8 cellular contexts compared by ENCODE assay signal in genomic region chr19:45632468-45633196, GRCh38.
DNase-seq lines count a peak whose midpoint lies in the region; ATAC-seq and TF ChIP-seq lines count a peak whose summit lies in the region.

No MANE protein-coding gene starts in this region.

- H3K4me3 ChIP-seq in HEK293 (ENCODE audit: low read depth, low read length) (no peak overlapping the region), astrocyte of the spinal cord (ENCODE audit: low read depth, low read length) (no peak overlapping the region)

- TF ChIP-seq CTCF in HEK293 (tag by site-specific recombination; IDR thresholded peaks at IDR 0.05) = no peak
- TF ChIP-seq CTCF in astrocyte of the spinal cord (IDR thresholded peaks at IDR 0.05; ENCODE audit: low read depth, low read length) = no peak

- no peak overlapping the region for H3K27ac ChIP-seq in HEK293 (ENCODE audit: extremely low read depth, low read depth, low read length)

- POLR2A ChIA-PET in HEK293 (lab: Yijun Ruan, JAX) = interaction anchor here (0.7 to 3.5 kb wide), 4 partner anchors 9 to 1029 kb away, joined by 3 to 38 read pairs (median 12); no protein-coding TSS in a partner anchor

- peaks cover 14 to 15% of the 10 kb centered on the region in 2 experiments; a peak in 2 of 3 replicates for H3K36me3 ChIP-seq in HEK293 (ENCODE audit: control insufficient read depth in 2 of 2, insufficient read depth in 1 of 2, low read length in 2 of 2)

- H3K9me3 ChIP-seq in HEK293 (ENCODE audit: control insufficient read depth, insufficient read depth, low read depth, low read length) = no peaks in the 10 kb centered on the region

- CTCF ChIA-PET in HEK293 (lab: Yijun Ruan, JAX) = interaction anchor here (0.7 to 4.0 kb wide), 3 partner anchors 9 to 165 kb away, joined by 3 to 52 read pairs (median 7); partner anchors contain the start of genes EML2 and FOSB

- peaks cover 13% of the 10 kb centered on the region for H3K4me1 ChIP-seq in HEK293 (ENCODE audit: control insufficient read depth, insufficient read depth, low read length)

- DNase-seq in AG08395 (ENCODE audit: low spot score) = peak; percentile 99
- DNase-seq in SHP77 (lab: John Stamatoyannopoulos, UW) = peak; percentile 23 to 46
- DNase-seq in astrocyte of the spinal cord (ENCODE audit: low read depth, low spot score) = peak; percentile 89
- DNase-seq in hypothalamus (lab: John Stamatoyannopoulos, UW) = peak in 26 of 51 donors; percentile 0 to 67 (median 24)
- DNase-seq in stimulated activated CD4-positive, alpha-beta T cell treated with anti-CD3 and anti-CD28 coated beads, Interleukin-1b, Interleukin-23, amount 100 ng/mL, for 24 hours (ENCODE audit: low read depth in 4 of 4, low spot score in 1 of 4) = peak in 3 of 4 experiments; percentile 33 to 50 (median 46)

- in situ Hi-C loops in astrocyte of the spinal cord (cut with HindIII; ENCODE audit: low sequenced_read_pairs) = no loop called here

- ATAC-seq in HG03432 (IDR thresholded peaks at IDR 0.05; ENCODE audit: unreplicated experiment) (no peak), HG03139 (IDR thresholded peaks at IDR 0.05; ENCODE audit: unreplicated experiment) (no peak)

TF ChIP-seq in HEK293, 187 proteins besides CTCF, POLR2A, EP300 and RAD21 (continues in another document):
- TF ChIP-seq, protein P1, sequence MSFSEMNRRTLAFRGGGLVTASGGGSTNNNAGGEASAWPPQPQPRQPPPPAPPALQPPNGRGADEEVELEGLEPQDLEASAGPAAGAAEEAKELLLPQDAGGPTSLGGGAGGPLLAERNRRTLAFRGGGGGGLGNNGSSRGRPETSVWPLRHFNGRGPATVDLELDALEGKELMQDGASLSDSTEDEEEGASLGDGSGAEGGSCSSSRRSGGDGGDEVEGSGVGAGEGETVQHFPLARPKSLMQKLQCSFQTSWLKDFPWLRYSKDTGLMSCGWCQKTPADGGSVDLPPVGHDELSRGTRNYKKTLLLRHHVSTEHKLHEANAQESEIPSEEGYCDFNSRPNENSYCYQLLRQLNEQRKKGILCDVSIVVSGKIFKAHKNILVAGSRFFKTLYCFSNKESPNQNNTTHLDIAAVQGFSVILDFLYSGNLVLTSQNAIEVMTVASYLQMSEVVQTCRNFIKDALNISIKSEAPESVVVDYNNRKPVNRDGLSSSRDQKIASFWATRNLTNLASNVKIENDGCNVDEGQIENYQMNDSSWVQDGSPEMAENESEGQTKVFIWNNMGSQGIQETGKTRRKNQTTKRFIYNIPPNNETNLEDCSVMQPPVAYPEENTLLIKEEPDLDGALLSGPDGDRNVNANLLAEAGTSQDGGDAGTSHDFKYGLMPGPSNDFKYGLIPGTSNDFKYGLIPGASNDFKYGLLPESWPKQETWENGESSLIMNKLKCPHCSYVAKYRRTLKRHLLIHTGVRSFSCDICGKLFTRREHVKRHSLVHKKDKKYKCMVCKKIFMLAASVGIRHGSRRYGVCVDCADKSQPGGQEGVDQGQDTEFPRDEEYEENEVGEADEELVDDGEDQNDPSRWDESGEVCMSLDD (tag by site-specific recombination; IDR thresholded peaks at IDR 0.05) = peak; percentile 62
- TF ChIP-seq MEIS1 (CRISPR knock-in tag; IDR thresholded peaks at IDR 0.05; ENCODE audit: borderline replicate concordance) (no peak), ZBTB21 (tag by site-specific recombination; IDR thresholded peaks at IDR 0.05) (peak; percentile 80), KLF1 (tag by site-specific recombination; IDR thresholded peaks at IDR 0.05) (peak; percentile 94), KLF9 (tag by site-specific recombination; IDR thresholded peaks at IDR 0.05; ENCODE audit: low read depth) (peak; percentile 95), OVOL3 (tag by site-specific recombination; IDR thresholded peaks at IDR 0.05) (no peak), ZNF629 (tag by site-specific recombination; IDR thresholded peaks at IDR 0.05) (peak; percentile 84), ZNF138 (tag by site-specific recombination; IDR thresholded peaks at IDR 0.05; ENCODE audit: borderline replicate concordance) (no peak), KLF8 (tag by site-specific recombination; IDR thresholded peaks at IDR 0.05) (peak; percentile 89), ZNF561 (tag by site-specific recombination; IDR thresholded peaks at IDR 0.05; ENCODE audit: borderline replicate concordance) (no peak), ZBTB26 (tag by site-specific recombination; optimal IDR thresholded peaks at IDR 0.05) (no peak), ZNF488 (tag by site-specific recombination; IDR thresholded peaks at IDR 0.05) (no peak), ZNF404 (tag by site-specific recombination; IDR thresholded peaks at IDR 0.05) (no peak), FEZF1 (tag by site-specific recombination; IDR thresholded peaks at IDR 0.05) (peak; percentile 91)
- TF ChIP-seq, protein P2, sequence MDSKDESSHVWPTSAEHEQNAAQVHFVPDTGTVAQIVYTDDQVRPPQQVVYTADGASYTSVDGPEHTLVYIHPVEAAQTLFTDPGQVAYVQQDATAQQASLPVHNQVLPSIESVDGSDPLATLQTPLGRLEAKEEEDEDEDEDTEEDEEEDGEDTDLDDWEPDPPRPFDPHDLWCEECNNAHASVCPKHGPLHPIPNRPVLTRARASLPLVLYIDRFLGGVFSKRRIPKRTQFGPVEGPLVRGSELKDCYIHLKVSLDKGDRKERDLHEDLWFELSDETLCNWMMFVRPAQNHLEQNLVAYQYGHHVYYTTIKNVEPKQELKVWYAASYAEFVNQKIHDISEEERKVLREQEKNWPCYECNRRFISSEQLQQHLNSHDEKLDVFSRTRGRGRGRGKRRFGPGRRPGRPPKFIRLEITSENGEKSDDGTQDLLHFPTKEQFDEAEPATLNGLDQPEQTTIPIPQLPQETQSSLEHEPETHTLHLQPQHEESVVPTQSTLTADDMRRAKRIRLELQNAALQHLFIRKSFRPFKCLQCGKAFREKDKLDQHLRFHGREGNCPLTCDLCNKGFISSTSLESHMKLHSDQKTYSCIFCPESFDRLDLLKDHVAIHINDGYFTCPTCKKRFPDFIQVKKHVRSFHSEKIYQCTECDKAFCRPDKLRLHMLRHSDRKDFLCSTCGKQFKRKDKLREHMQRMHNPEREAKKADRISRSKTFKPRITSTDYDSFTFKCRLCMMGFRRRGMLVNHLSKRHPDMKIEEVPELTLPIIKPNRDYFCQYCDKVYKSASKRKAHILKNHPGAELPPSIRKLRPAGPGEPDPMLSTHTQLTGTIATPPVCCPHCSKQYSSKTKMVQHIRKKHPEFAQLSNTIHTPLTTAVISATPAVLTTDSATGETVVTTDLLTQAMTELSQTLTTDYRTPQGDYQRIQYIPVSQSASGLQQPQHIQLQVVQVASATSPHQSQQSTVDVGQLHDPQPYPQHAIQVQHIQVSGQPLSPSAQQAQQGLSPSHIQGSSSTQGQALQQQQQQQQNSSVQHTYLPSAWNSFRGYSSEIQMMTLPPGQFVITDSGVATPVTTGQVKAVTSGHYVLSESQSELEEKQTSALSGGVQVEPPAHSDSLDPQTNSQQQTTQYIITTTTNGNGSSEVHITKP (tag by site-specific recombination; IDR thresholded peaks at IDR 0.05) = peak; percentile 47; the same call in 1 of the 2 replicates
- TF ChIP-seq, protein P3, sequence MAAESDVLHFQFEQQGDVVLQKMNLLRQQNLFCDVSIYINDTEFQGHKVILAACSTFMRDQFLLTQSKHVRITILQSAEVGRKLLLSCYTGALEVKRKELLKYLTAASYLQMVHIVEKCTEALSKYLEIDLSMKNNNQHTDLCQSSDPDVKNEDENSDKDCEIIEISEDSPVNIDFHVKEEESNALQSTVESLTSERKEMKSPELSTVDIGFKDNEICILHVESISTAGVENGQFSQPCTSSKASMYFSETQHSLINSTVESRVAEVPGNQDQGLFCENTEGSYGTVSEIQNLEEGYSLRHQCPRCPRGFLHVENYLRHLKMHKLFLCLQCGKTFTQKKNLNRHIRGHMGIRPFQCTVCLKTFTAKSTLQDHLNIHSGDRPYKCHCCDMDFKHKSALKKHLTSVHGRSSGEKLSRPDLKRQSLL (tag by site-specific recombination; IDR thresholded peaks at IDR 0.05) = no peak
- TF ChIP-seq, protein P4, sequence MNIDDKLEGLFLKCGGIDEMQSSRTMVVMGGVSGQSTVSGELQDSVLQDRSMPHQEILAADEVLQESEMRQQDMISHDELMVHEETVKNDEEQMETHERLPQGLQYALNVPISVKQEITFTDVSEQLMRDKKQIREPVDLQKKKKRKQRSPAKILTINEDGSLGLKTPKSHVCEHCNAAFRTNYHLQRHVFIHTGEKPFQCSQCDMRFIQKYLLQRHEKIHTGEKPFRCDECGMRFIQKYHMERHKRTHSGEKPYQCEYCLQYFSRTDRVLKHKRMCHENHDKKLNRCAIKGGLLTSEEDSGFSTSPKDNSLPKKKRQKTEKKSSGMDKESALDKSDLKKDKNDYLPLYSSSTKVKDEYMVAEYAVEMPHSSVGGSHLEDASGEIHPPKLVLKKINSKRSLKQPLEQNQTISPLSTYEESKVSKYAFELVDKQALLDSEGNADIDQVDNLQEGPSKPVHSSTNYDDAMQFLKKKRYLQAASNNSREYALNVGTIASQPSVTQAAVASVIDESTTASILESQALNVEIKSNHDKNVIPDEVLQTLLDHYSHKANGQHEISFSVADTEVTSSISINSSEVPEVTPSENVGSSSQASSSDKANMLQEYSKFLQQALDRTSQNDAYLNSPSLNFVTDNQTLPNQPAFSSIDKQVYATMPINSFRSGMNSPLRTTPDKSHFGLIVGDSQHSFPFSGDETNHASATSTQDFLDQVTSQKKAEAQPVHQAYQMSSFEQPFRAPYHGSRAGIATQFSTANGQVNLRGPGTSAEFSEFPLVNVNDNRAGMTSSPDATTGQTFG (tag by site-specific recombination; IDR thresholded peaks at IDR 0.05; ENCODE audit: borderline replicate concordance) = no peak

Comparison
In these comparisons a context has a peak if more than half of its experiments do, and no peak if none do; other contexts are left out.
1. DNase-seq: peak in every context shown above with its lines; median percentile 99 in AG08395; 89 in astrocyte of the spinal cord; 46 in stimulated activated CD4-positive, alpha-beta T cell treated with anti-CD3 and anti-CD28 coated beads, Interleukin-1b, Interleukin-23, amount 100 ng/mL, for 24 hours; 34 in SHP77; 24 in hypothalamus.